In genomic region chr17:30549864-30550511, GRCh38 we compare ENCODE assay signal across 1 cellular context.
TF ChIP-seq lines count a peak whose summit lies in the region.

No MANE protein-coding gene starts in this region.

TF ChIP-seq in GM12878, 131 proteins besides CTCF, POLR2A, EP300 and RAD21 (continued from another document):
- TF ChIP-seq CUX1 (IDR thresholded peaks at IDR 0.05; ENCODE audit: insufficient replicate concordance, low read depth, low read length) (no peak), USF1 (IDR thresholded peaks at IDR 0.05; ENCODE audit: borderline replicate concordance, extremely low read length, insufficient read depth, low read depth, low read length) (no peak), POLR2AphosphoS5 (IDR thresholded peaks at IDR 0.05; ENCODE audit: low read length) (no peak), CEBPB (IDR thresholded peaks at IDR 0.05; ENCODE audit: borderline replicate concordance in 1 of 2, low read depth in 2 of 2, low read length in 2 of 2) (no peak)
